ENCODE assay signal across 21 cellular contexts in genomic region chr10:10923029-10923668, GRCh38.
"Had no signal": no experiment of that assay in that cellular context is flagged by ENCODE, and none has a peak within 500 bp of the region (broad histone marks: within the 10 kb centered on the region; RNA-seq: fewer than 3 reads in every experiment).

No MANE protein-coding gene starts in this region.

- H3K4me1 ChIP-seq: esophagus squamous epithelium, tibial artery had no signal

- H3K27me3 ChIP-seq: esophagus squamous epithelium, heart right ventricle, sigmoid colon, tibial artery had no signal

- H3K4me3 ChIP-seq: esophagus squamous epithelium, heart right ventricle, tibial artery had no signal

- ATAC-seq: activated CD8-positive, alpha-beta memory T cell treated with anti-CD3 and anti-CD28 coated beads, Interleukin-2, amount 10 ng/mL, durations not matched to agents 7 days and 5 days; activated CD8-positive, alpha-beta T cell treated with anti-CD3 and anti-CD28 coated beads, Interleukin-2, amount 10 ng/mL, durations not matched to agents 7 days and 5 days; activated naive CD8-positive, alpha-beta T cell treated with anti-CD3 and anti-CD28 coated beads, Interleukin-2, amount 50 U/mL, for 24 hours; left lobe of liver; natural killer cell; stimulated activated effector memory CD8-positive, alpha-beta T cell treated with anti-CD3 and anti-CD28 coated beads, Interleukin-12 subunit alpha, Interleukin-12 subunit beta, amount 100 ng/mL, for 72 hours had no signal

- DNase-seq: activated B cell treated with CpG ODN at 0.5 μM for 24 hours; activated CD8-positive, alpha-beta memory T cell treated with anti-CD3 and anti-CD28 coated beads, Interleukin-2, amount 10 ng/mL, durations not matched to agents 7 days and 5 days; activated CD8-positive, alpha-beta T cell treated with anti-CD3 and anti-CD28 coated beads, Interleukin-2, amount 10 ng/mL, durations not matched to agents 7 days and 5 days; activated naive CD8-positive, alpha-beta T cell treated with anti-CD3 and anti-CD28 coated beads, Interleukin-2, amount 50 U/mL, for 24 hours; activated T-cell treated with anti-CD3 and anti-CD28 coated beads, Interleukin-2, amount 50 U/mL, for 48 hours; amygdala; dermis blood vessel endothelial cell; effector CD4-positive, alpha-beta T cell; esophagus squamous epithelium; foreskin melanocyte; heart right ventricle; midbrain; natural killer cell; retina; sigmoid colon; small intestine; stimulated activated CD4-positive, alpha-beta T cell treated with anti-CD3 and anti-CD28 coated beads, Interleukin-4, amount 100 ng/mL, for 24 hours; T-helper 1 cell; tibial artery had no signal

- H3K27ac ChIP-seq: esophagus squamous epithelium, sigmoid colon, tibial artery had no signal

- H3K9me3 ChIP-seq: esophagus squamous epithelium, heart right ventricle, sigmoid colon, tibial artery had no signal

- H3K36me3 ChIP-seq: esophagus squamous epithelium, heart right ventricle, sigmoid colon, tibial artery had no signal
